ENCODE assay signal across 12 cellular contexts in the genomic region with DNA sequence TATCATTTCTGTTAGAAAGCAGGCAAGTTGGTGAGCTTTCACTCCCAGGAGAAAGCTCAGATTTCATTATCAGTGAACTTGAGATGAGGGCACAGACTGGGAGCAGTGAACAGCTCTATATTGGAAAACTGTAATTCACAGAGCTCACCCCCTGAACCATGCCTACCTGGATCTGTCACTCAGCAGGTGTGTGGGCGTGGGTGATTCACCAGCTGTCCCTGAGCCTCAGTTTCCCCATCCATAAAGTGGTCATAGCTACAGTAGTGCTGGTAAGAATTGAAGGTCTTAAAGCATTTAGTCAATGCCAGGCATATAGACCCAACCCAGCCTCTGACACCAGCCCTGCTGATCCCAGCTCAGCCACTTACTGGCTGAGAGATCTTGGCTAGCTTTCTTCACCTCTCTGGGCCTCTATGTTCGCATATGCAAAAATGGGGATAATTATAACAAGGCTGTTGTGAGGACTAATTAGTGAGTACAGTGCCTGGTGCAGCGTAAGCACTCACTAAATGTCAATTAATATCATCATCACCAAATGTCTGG. TPM values are rescaled to one million over a fixed set of nuclear protein-coding genes. Genes with fewer than 3 reads are reported as not detected.
DNase-seq lines count a peak whose midpoint lies in the region; ATAC-seq and TF ChIP-seq lines count a peak whose summit lies in the region.
"Had no signal": no experiment of that assay in that cellular context is flagged by ENCODE, and none has a peak within 500 bp of the region (broad histone marks: within the 10 kb centered on the region; RNA-seq: fewer than 3 reads in every experiment).

No MANE protein-coding gene starts in this region.

- H3K9me2 ChIP-seq in OCI-LY7 (ENCODE audit: insufficient read depth, low read length) = no peaks in the 10 kb centered on the region

- H3K36me3 ChIP-seq in OCI-LY7 (ENCODE audit: insufficient read depth, low read length) (no peaks in the 10 kb centered on the region), tibial artery (peaks cover under 1 to 7% (median 5%) of the 10 kb centered on the region in 3 donors)
- H3K36me3 ChIP-seq in CD8-positive, alpha-beta memory T cell (ENCODE audit: insufficient read depth, low read length) = no peaks in the 10 kb centered on the region
- H3K36me3 ChIP-seq: MG63, suprapubic skin had no signal

- intact Hi-C loops in activated CD4-positive, alpha-beta memory T cell treated with anti-CD3 and anti-CD28 coated beads for 36 hours (cut with micrococcal nuclease) = loop anchor here (1.0 to 5.0 kb wide), 3 partner anchors 117 to 315 kb away; no protein-coding TSS in a partner anchor
- intact Hi-C loops in OCI-LY7 (cut with micrococcal nuclease; ENCODE audit: unreplicated experiment) = loop anchor here (1.0 kb wide), 1 partner anchor 284 kb away; no protein-coding TSS in a partner anchor
- intact Hi-C loops in tibial artery (cut with DNase I; ENCODE audit: low total_unique reads) = loop anchor here (5.0 to 10.0 kb wide), 2 partner anchors 243 to 280 kb away; no protein-coding TSS in a partner anchor

- H3K4me1 ChIP-seq in OCI-LY7 (ENCODE audit: insufficient read depth, low read length, poor library complexity, severe bottlenecking) (peaks cover 5% of the 10 kb centered on the region), tibial artery (peaks cover 0 to 54% (median 16%) of the 10 kb centered on the region in 4 donors)
- no peaks in the 10 kb centered on the region for H3K4me1 ChIP-seq in CD8-positive, alpha-beta memory T cell (ENCODE audit: insufficient read depth, low read length)

- no peaks in the 10 kb centered on the region for H3K79me2 ChIP-seq in OCI-LY7 (ENCODE audit: insufficient read depth, low read depth, low read length)

- CTCF ChIA-PET in activated CD4-positive, alpha-beta memory T cell treated with anti-CD3 and anti-CD28 coated beads for 36 hours (lab: Charles Lee) = interaction anchor here (0.6 to 11.4 kb wide), 24 partner anchors 9 to 315 kb away, joined by 3 to 128 read pairs (median 4); no protein-coding TSS in a partner anchor
- CTCF ChIA-PET in activated CD4-positive, alpha-beta memory T cell treated with anti-CD3 and anti-CD28 coated beads, Interleukin-2, amount 10 ng/mL, durations not matched to agents 7 days and 5 days (lab: Charles Lee) = interaction anchor here (0.7 to 2.7 kb wide), 11 partner anchors 9 to 319 kb away, joined by 3 to 19 read pairs (median 3); no protein-coding TSS in a partner anchor
- CTCF ChIA-PET in OCI-LY7 (lab: Charles Lee; ENCODE audit: unreplicated experiment) = interaction anchor here (0.6 to 2.0 kb wide), 3 partner anchors 9 to 675 kb away, joined by 3 to 6 read pairs (median 3); no protein-coding TSS in a partner anchor
- CTCF ChIA-PET in CD8-positive, alpha-beta memory T cell (lab: Charles Lee) = interaction anchor here (0.8 to 3.8 kb wide), 10 partner anchors 9 to 727 kb away, joined by 3 to 29 read pairs (median 4); no protein-coding TSS in a partner anchor

- H3K4me1 Mint-ChIP-seq in activated CD4-positive, alpha-beta memory T cell treated with anti-CD3 and anti-CD28 coated beads for 36 hours (ENCODE audit: low read depth) = no peaks in the 10 kb centered on the region
- no peaks in the 10 kb centered on the region for H3K4me1 Mint-ChIP-seq in activated CD4-positive, alpha-beta memory T cell treated with anti-CD3 and anti-CD28 coated beads, Interleukin-2, amount 10 ng/mL, durations not matched to agents 7 days and 5 days
- H3K4me1 Mint-ChIP-seq in CD8-positive, alpha-beta memory T cell = peaks cover 4 to 12% (median 7%) of the 10 kb centered on the region in 3 donors

- BruUV-seq in OCI-LY7 (replicated peaks; lab: Mats Ljungman, UMichigan) = no TSS peak

- DNase-seq in activated CD4-positive, alpha-beta memory T cell treated with anti-CD3 and anti-CD28 coated beads for 36 hours = peak; percentile 7
- no peak for DNase-seq in activated CD4-positive, alpha-beta memory T cell treated with anti-CD3 and anti-CD28 coated beads, Interleukin-2, amount 10 ng/mL, durations not matched to agents 7 days and 5 days
- DNase-seq in OCI-LY7 (ENCODE audit: low spot score) (no peak), left lobe of liver (ENCODE audit: low spot score) (peak; percentile 30), tibial artery (no peak)
- DNase-seq in activated T-cell treated with anti-CD3 and anti-CD28 coated beads, Interleukin-2, amount 50 U/mL, for 48 hours = no peak
- no peak for DNase-seq in CD8-positive, alpha-beta memory T cell

- POLR2A ChIA-PET in activated CD4-positive, alpha-beta memory T cell treated with anti-CD3 and anti-CD28 coated beads for 36 hours (lab: Charles Lee) = interaction anchor here (1.2 kb wide), 1 partner anchor 283 kb away, joined by 8 read pairs; no protein-coding TSS in a partner anchor
- POLR2A ChIA-PET in activated CD4-positive, alpha-beta memory T cell treated with anti-CD3 and anti-CD28 coated beads, Interleukin-2, amount 10 ng/mL, durations not matched to agents 7 days and 5 days (lab: Charles Lee) = no interaction called here
- POLR2A ChIA-PET in OCI-LY7 (lab: Charles Lee) = interaction anchor here (0.5 kb wide), 1 partner anchor 16 kb away, joined by 5 read pairs; no protein-coding TSS in a partner anchor
- POLR2A ChIA-PET in CD8-positive, alpha-beta memory T cell (lab: Charles Lee) = no interaction called here

- peak overlapping the region; percentile 56; the same call in 1 of the 2 replicates for H2AFZ ChIP-seq in OCI-LY7 (ENCODE audit: low read length)

- peak overlapping the region; percentile 14; the same call in 1 of the 2 replicates for H3K4me2 ChIP-seq in OCI-LY7 (ENCODE audit: low read length)

- H3K4me3 ChIP-seq in OCI-LY7 (ENCODE audit: low read depth, low read length, poor library complexity, severe bottlenecking) (no peak overlapping the region), tibial artery (no peak overlapping the region)
- H3K4me3 ChIP-seq in CD8-positive, alpha-beta memory T cell (ENCODE audit: low read length) = no peak overlapping the region
- H3K4me3 ChIP-seq: MG63, suprapubic skin had no signal

- H3K4me3 Mint-ChIP-seq in activated CD4-positive, alpha-beta memory T cell treated with anti-CD3 and anti-CD28 coated beads for 36 hours = no peak overlapping the region
- H3K4me3 Mint-ChIP-seq in activated CD4-positive, alpha-beta memory T cell treated with anti-CD3 and anti-CD28 coated beads, Interleukin-2, amount 10 ng/mL, durations not matched to agents 7 days and 5 days = no peak overlapping the region
- peak overlapping the region in 1 of 7 donors; percentile 58 for H3K4me3 Mint-ChIP-seq in CD8-positive, alpha-beta memory T cell
- H3K4me3 Mint-ChIP-seq: natural killer cell had no signal

- ATAC-seq in left lobe of liver = no peak
- no peak for ATAC-seq in HG02970 (IDR thresholded peaks at IDR 0.05; ENCODE audit: low FRiP score, unreplicated experiment)

- peaks cover 19% of the 10 kb centered on the region for H3K27me3 Mint-ChIP-seq in activated CD4-positive, alpha-beta memory T cell treated with anti-CD3 and anti-CD28 coated beads for 36 hours
- peaks cover 14% of the 10 kb centered on the region for H3K27me3 Mint-ChIP-seq in activated CD4-positive, alpha-beta memory T cell treated with anti-CD3 and anti-CD28 coated beads, Interleukin-2, amount 10 ng/mL, durations not matched to agents 7 days and 5 days
- peaks cover 20 to 37% of the 10 kb centered on the region in 2 donors for H3K27me3 Mint-ChIP-seq in CD8-positive, alpha-beta memory T cell

- H3K27ac Mint-ChIP-seq in activated CD4-positive, alpha-beta memory T cell treated with anti-CD3 and anti-CD28 coated beads for 36 hours = no peak overlapping the region
- H3K27ac Mint-ChIP-seq in activated CD4-positive, alpha-beta memory T cell treated with anti-CD3 and anti-CD28 coated beads, Interleukin-2, amount 10 ng/mL, durations not matched to agents 7 days and 5 days = no peak overlapping the region
- no peak overlapping the region for H3K27ac Mint-ChIP-seq in CD8-positive, alpha-beta memory T cell
- H3K27ac Mint-ChIP-seq: natural killer cell had no signal

- H4K20me1 ChIP-seq in OCI-LY7 (ENCODE audit: insufficient read depth, low read length) = no peaks in the 10 kb centered on the region

- no peaks in the 10 kb centered on the region for H3K36me3 Mint-ChIP-seq in activated CD4-positive, alpha-beta memory T cell treated with anti-CD3 and anti-CD28 coated beads for 36 hours
- no peaks in the 10 kb centered on the region for H3K36me3 Mint-ChIP-seq in activated CD4-positive, alpha-beta memory T cell treated with anti-CD3 and anti-CD28 coated beads, Interleukin-2, amount 10 ng/mL, durations not matched to agents 7 days and 5 days (ENCODE audit: low read depth)
- no peaks in the 10 kb centered on the region for H3K36me3 Mint-ChIP-seq in CD8-positive, alpha-beta memory T cell
- H3K36me3 Mint-ChIP-seq: natural killer cell had no signal

- no peaks in the 10 kb centered on the region for H3K9me3 ChIP-seq in OCI-LY7 (ENCODE audit: low read length)
- no peaks in the 10 kb centered on the region for H3K9me3 ChIP-seq in tibial artery
- H3K9me3 ChIP-seq in CD8-positive, alpha-beta memory T cell (ENCODE audit: low read length) = no peaks in the 10 kb centered on the region
- H3K9me3 ChIP-seq: MG63, suprapubic skin had no signal

- H3K27me3 ChIP-seq in tibial artery = peaks cover 0 to 25% of the 10 kb centered on the region in 2 donors
- no peaks in the 10 kb centered on the region for H3K27me3 ChIP-seq in CD8-positive, alpha-beta memory T cell (ENCODE audit: insufficient read depth, low read length, poor library complexity, severe bottlenecking)
- H3K27me3 ChIP-seq: MG63 had no signal

- no peak overlapping the region for H3K27ac ChIP-seq in OCI-LY7 (ENCODE audit: low read depth, low read length, poor library complexity, severe bottlenecking)
- H3K27ac ChIP-seq in tibial artery = peak overlapping the region; percentile 29 to 55
- H3K27ac ChIP-seq in CD8-positive, alpha-beta memory T cell (ENCODE audit: low read depth, low read length) = no peak overlapping the region
- H3K27ac ChIP-seq: suprapubic skin, VCaP had no signal

- H3K9me3 Mint-ChIP-seq in activated CD4-positive, alpha-beta memory T cell treated with anti-CD3 and anti-CD28 coated beads for 36 hours = no peaks in the 10 kb centered on the region
- no peaks in the 10 kb centered on the region for H3K9me3 Mint-ChIP-seq in activated CD4-positive, alpha-beta memory T cell treated with anti-CD3 and anti-CD28 coated beads, Interleukin-2, amount 10 ng/mL, durations not matched to agents 7 days and 5 days
- H3K9me3 Mint-ChIP-seq in CD8-positive, alpha-beta memory T cell = no peaks in the 10 kb centered on the region
- H3K9me3 Mint-ChIP-seq: natural killer cell had no signal

- TF ChIP-seq CTCF in OCI-LY7 (conservative IDR thresholded peaks at IDR 0.05; ENCODE audit: low read length) = no peak
- no peak for TF ChIP-seq CTCF in tibial artery (IDR thresholded peaks at IDR 0.05)

RNA-seq across cellular contexts. Expression of gene CHST1, which starts 10.6 kb away (rescaled TPM):
- total RNA-seq in activated CD4-positive, alpha-beta memory T cell treated with anti-CD3 and anti-CD28 coated beads for 36 hours = under 1 TPM; 0.24 to 0.44 TPM
- total RNA-seq in activated CD4-positive, alpha-beta memory T cell treated with anti-CD3 and anti-CD28 coated beads, Interleukin-2, amount 10 ng/mL, durations not matched to agents 7 days and 5 days = not detected
- not detected in 2 replicates for total RNA-seq in OCI-LY7 (2014; rRNA removed; shearing (Covaris generic))
- total RNA-seq in OCI-LY7 (2022) = not detected in 2 replicates
- 2.3 TPM for total RNA-seq in left lobe of liver
- under 1 TPM; 0.80 to 0.94 TPM for total RNA-seq in CD8-positive, alpha-beta memory T cell
- polyA plus RNA-seq in CD8-positive, alpha-beta memory T cell = not detected
- total RNA-seq: natural killer cell had no signal

Comparison
In these comparisons a context has a peak if more than half of its experiments do, and no peak if none do; other contexts are left out.
1. DNase-seq: peak in activated CD4-positive, alpha-beta memory T cell treated with anti-CD3 and anti-CD28 coated beads for 36 hours (single experiment) and left lobe of liver (single experiment); none in activated CD4-positive, alpha-beta memory T cell treated with anti-CD3 and anti-CD28 coated beads, Interleukin-2, amount 10 ng/mL, durations not matched to agents 7 days and 5 days (single experiment), OCI-LY7 (single experiment), tibial artery (0 of 2), activated T-cell treated with anti-CD3 and anti-CD28 coated beads, Interleukin-2, amount 50 U/mL, for 48 hours (0 of 2) and CD8-positive, alpha-beta memory T cell (0 of 5).
2. POLR2A ChIA-PET loops: an anchor here in activated CD4-positive, alpha-beta memory T cell treated with anti-CD3 and anti-CD28 coated beads for 36 hours (1.2 kb wide) and OCI-LY7 (0.5 kb wide); none called in activated CD4-positive, alpha-beta memory T cell treated with anti-CD3 and anti-CD28 coated beads, Interleukin-2, amount 10 ng/mL, durations not matched to agents 7 days and 5 days and CD8-positive, alpha-beta memory T cell.
3. H3K27ac ChIP-seq: peak in tibial artery (2 of 2); none in OCI-LY7 (single experiment) and CD8-positive, alpha-beta memory T cell (single experiment).